In the genomic region with DNA sequence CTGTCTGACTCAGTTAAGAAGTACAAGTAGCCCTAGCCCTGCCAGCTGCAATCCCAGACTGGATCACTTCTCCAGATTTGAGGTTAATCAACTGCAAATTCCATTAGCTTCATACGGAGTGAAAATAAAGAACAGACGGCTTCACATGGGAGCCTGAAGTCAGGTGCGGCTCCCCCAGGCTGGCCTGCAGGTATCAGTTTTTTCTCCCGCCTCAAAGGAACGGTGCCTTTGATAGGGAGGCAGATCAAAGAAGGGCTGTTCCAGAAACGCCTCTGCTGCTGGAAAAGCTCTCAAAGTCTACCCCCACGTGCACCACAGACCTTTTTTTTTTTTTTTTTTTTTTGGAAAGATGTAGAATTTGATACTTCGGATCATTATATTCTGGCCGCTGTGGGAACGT, we compare ENCODE assay signal across 20 cellular contexts.
DNase-seq lines count a peak whose midpoint lies in the region; ATAC-seq and TF ChIP-seq lines count a peak whose summit lies in the region.
"Had no signal": no experiment of that assay in that cellular context is flagged by ENCODE, and none has a peak within 500 bp of the region (broad histone marks: within the 10 kb centered on the region; RNA-seq: fewer than 3 reads in every experiment).

No MANE protein-coding gene starts in this region.

- H3K27me3 Mint-ChIP-seq in chondrocyte (ENCODE audit: low read depth) (no peaks in the 10 kb centered on the region), neural crest cell (ENCODE audit: low read depth) (peaks cover 4% of the 10 kb centered on the region)

- no peak for ATAC-seq in HG02885 (IDR thresholded peaks at IDR 0.05; ENCODE audit: poor library complexity, unreplicated experiment)
- ATAC-seq in HG03097 (IDR thresholded peaks at IDR 0.05; ENCODE audit: low FRiP score, unreplicated experiment): no peak
- ATAC-seq: CD8-positive, alpha-beta T cell had no signal

- no peak for TF ChIP-seq CTCF in chondrocyte (IDR thresholded peaks at IDR 0.05)
- no peak for TF ChIP-seq CTCF in neural crest cell (conservative IDR thresholded peaks at IDR 0.05)

- H3K4me3 Mint-ChIP-seq in chondrocyte (ENCODE audit: unreplicated experiment) (no peak overlapping the region), neural crest cell (peak overlapping the region; percentile 48)
- H3K4me3 Mint-ChIP-seq: CD8-positive, alpha-beta T cell had no signal

- H3K36me3 Mint-ChIP-seq in chondrocyte (ENCODE audit: low read depth) (peaks cover 1% of the 10 kb centered on the region), neural crest cell (ENCODE audit: low read depth) (no peaks in the 10 kb centered on the region)
- H3K36me3 Mint-ChIP-seq: CD8-positive, alpha-beta T cell had no signal

- peaks cover 51% of the 10 kb centered on the region for H3K4me1 Mint-ChIP-seq in chondrocyte (ENCODE audit: low read depth)
- peaks cover 49% of the 10 kb centered on the region for H3K4me1 Mint-ChIP-seq in neural crest cell

- peak; percentile 40 for DNase-seq in ELF-1 (ENCODE audit: low read depth, low spot score)
- peak; percentile 49 for DNase-seq in SK-N-DZ (ENCODE audit: low spot score)
- no peak for DNase-seq in chondrocyte (ENCODE audit: low spot score)
- DNase-seq in neural crest cell (ENCODE audit: low read depth, low spot score): no peak
- no peak for DNase-seq in SKM-1 (lab: John Stamatoyannopoulos, UW; ENCODE audit: unreplicated experiment)
- no peak for DNase-seq in SKM-1 treated with dmso at 0.1 percent for 144 hours (lab: John Stamatoyannopoulos, UW; ENCODE audit: unreplicated experiment)
- DNase-seq: 8988T; C1 segment of cervical spinal cord; Calu3; CD8-positive, alpha-beta T cell; EL; Kasumi-1; NCI-H1694; NCI-H2081; NCI-H69; PC-9; RPMI8226; SHP77 treated with DMSO at 0.1 percent for 48 hours had no signal

- H3K9me3 Mint-ChIP-seq in chondrocyte (ENCODE audit: low read depth) (no peaks in the 10 kb centered on the region), neural crest cell (no peaks in the 10 kb centered on the region)
- H3K9me3 Mint-ChIP-seq: CD8-positive, alpha-beta T cell had no signal

- H3K27ac Mint-ChIP-seq in chondrocyte (ENCODE audit: unreplicated experiment): peak overlapping the region; percentile 12
- H3K27ac Mint-ChIP-seq in neural crest cell (ENCODE audit: unreplicated experiment): no peak overlapping the region
- H3K27ac Mint-ChIP-seq: CD8-positive, alpha-beta T cell had no signal

Comparison
In these comparisons a context has a peak if more than half of its experiments do, and no peak if none do; other contexts are left out.
1. DNase-seq: peak in ELF-1 (single experiment) and SK-N-DZ (single experiment); none in chondrocyte (single experiment), neural crest cell (single experiment), SKM-1 (single experiment) and SKM-1 treated with dmso at 0.1 percent for 144 hours (single experiment).